In the genomic region with DNA sequence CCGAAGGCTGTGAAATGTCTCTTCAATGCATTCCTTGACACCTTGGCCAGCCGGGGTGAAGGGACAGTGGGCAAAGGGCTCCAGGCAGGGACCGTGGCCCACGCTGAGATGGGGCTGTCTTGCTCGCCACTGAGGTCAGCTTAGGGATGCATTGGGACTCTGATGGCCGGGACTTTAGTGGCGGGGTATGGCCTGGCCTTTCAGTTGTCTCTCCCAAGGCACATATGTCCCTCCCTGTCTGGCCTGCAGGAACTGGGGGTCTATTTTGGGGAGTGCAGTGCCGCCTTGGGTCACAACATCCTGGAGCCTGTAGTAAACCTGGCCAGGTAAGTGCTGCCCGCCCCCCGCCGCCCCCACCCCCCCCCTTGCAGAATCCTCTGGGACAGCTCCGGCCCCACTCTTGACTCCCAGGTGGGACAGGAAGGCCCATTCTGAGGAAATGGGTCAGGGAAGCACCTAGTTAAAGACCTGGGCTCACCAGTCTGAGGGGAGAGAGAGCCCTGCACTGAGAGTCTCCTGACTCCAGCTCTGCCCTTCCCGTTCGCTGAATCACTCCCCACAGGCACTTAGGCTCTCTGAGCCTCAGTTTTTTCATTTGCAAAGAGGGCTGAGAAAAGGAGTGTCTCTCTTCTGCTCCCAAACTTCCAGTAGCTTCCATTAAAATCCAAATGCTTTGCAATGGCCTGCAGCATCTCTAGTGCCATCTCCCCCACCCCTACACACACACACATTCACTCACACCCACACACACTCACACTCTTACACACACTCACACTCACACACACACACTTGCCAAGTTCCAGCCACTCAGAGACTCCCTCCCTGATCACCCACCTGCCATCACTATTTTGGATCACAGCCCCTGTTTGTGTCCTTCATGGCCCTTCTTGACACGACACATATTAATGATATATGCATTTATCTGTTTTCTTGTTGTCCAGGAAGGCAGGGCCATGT, we compare ENCODE assay signal across 13 cellular contexts. TPM values are rescaled to one million over a fixed set of nuclear protein-coding genes. Genes with fewer than 3 reads are reported as not detected.
"Had no signal": no experiment of that assay in that cellular context is flagged by ENCODE, and none has a peak within 500 bp of the region (broad histone marks: within the 10 kb centered on the region; RNA-seq: fewer than 3 reads in every experiment).

No MANE protein-coding gene starts in this region.

- H3K9me3 Mint-ChIP-seq: activated T-helper 17 cell treated with anti-CD3 and anti-CD28 coated beads, Interleukin-2, amount 50 U/mL, for 72 hours; endodermal cell; nephron had no signal

- H3K4me3 ChIP-seq: dorsolateral prefrontal cortex, left lung had no signal

- H3K27ac Mint-ChIP-seq: activated T-helper 17 cell treated with anti-CD3 and anti-CD28 coated beads, Interleukin-2, amount 50 U/mL, for 72 hours; endodermal cell; nephron had no signal

- H3K4me1 Mint-ChIP-seq: endodermal cell had no signal

- H3K4me3 Mint-ChIP-seq: activated T-helper 17 cell treated with anti-CD3 and anti-CD28 coated beads, Interleukin-2, amount 50 U/mL, for 72 hours; endodermal cell; nephron had no signal

- H3K27me3 Mint-ChIP-seq: activated T-helper 17 cell treated with anti-CD3 and anti-CD28 coated beads, Interleukin-2, amount 50 U/mL, for 72 hours had no signal

- H3K27ac ChIP-seq: dorsolateral prefrontal cortex, left lung had no signal

- DNase-seq: activated CD4-positive, alpha-beta T cell treated with anti-CD3 and anti-CD28 coated beads, Interleukin-2, amount 50 U/mL, for 1 hour; activated naive CD4-positive, alpha-beta T cell treated with anti-CD3 and anti-CD28 coated beads, Interleukin-2, amount 50 U/mL, for 16 hours; activated T-cell treated with anti-CD3 and anti-CD28 coated beads for 4 hours; endodermal cell; stimulated activated CD4-positive, alpha-beta T cell treated with anti-CD3 and anti-CD28 coated beads, Interleukin-12 subunit alpha, Interleukin-12 subunit beta, amount 100 ng/mL, for 4 hours; stimulated activated CD4-positive, alpha-beta T cell treated with anti-CD3 and anti-CD28 coated beads, Interleukin-2, amount 100 ng/mL, for 24 hours; T-helper 9 cell had no signal

- ATAC-seq: activated CD4-positive, CD25-positive, alpha-beta regulatory T cell treated with anti-CD3 and anti-CD28 coated beads, Interleukin-2, amount 50 U/mL, for 24 hours; activated T-helper 17 cell treated with anti-CD3 and anti-CD28 coated beads, Interleukin-2, amount 50 U/mL, for 72 hours; left lung had no signal

- H3K36me3 ChIP-seq: left lung had no signal

- H3K9me3 ChIP-seq: left lung had no signal

- H3K27me3 ChIP-seq: dorsolateral prefrontal cortex, left lung had no signal

RNA-seq across cellular contexts. Expression of gene RAB44, which starts 33.1 kb away (rescaled TPM):
- total RNA-seq: endodermal cell, osteocyte had no signal
